Comparison of ENCODE assay signal across 8 cellular contexts in the genomic region with DNA sequence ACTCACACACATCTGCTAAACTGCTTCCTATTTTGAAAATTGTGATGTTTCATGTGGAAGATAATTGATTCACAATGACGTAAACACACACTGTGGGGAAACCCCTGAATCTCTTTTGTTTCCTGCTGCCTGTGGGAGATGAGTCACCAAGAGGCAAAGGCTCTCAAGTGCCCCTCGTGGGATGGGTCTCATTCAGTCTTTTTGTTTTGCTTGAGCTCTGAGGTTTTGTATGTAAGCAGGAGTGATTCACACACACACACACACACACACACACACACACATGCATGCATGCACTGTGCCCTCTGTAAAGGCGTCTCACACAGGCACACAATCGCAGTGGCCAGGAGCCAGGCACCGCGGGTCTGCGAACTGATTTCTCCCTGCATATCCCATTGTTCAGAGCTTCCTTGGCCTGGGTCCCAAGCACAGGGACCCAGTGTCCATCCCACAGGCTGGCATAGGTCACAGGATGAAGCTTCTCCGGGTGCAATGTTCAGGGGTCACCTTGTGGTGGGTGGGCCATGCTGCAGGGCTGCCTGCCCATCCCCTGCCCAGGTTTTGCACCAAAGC. TPM values are rescaled to one million over a fixed set of nuclear protein-coding genes. Genes with fewer than 3 reads are reported as not detected.
A peak's percentile ranks its signal among the peaks of the same experiment; 100 is the strongest.
DNase-seq lines count a peak whose midpoint lies in the region; ATAC-seq, FAIRE-seq and TF ChIP-seq lines count a peak whose summit lies in the region.

No MANE protein-coding gene starts in this region.

- H3K4me3 ChIP-seq in endothelial cell of umbilical vein (replicated peaks in 1 of 3; ENCODE audit: insufficient read depth in 1 of 3, low read depth in 1 of 3, low read length in 3 of 3): no peak overlapping the region
- no peak overlapping the region for H3K4me3 ChIP-seq in psoas muscle

- peak; percentile 87 for FAIRE-seq in endothelial cell of umbilical vein (lab: Jason Lieb, UNC)

- H3K4me2 ChIP-seq in endothelial cell of umbilical vein (ENCODE audit: insufficient read depth, low read length): no peak overlapping the region

- 44 to 50% (median 48%) methylated on average over 8 of the region's 8 CpGs for WGBS in psoas muscle, 3 donors

- dilution Hi-C loops in endothelial cell of umbilical vein (cut with MboI; ENCODE audit: extremely low pct_ligation_motif_present, low sequenced_read_pairs): no loop called here

- H3K9ac ChIP-seq in endothelial cell of umbilical vein (replicated peaks; ENCODE audit: extremely low read depth, insufficient read depth, low read length): no peak overlapping the region

- BruUV-seq in endothelial cell of umbilical vein (replicated peaks; lab: Mats Ljungman, UMichigan): no TSS peak

- H3K4me1 ChIP-seq in endothelial cell of umbilical vein (ENCODE audit: control insufficient read depth, extremely low read depth, insufficient read depth, low read length) (no peaks in the 10 kb centered on the region), psoas muscle (no peaks in the 10 kb centered on the region)

- peak overlapping the region; percentile 39 for H3K4me3 Mint-ChIP-seq in activated CD4-positive, alpha-beta memory T cell treated with anti-CD3 and anti-CD28 coated beads for 36 hours

- H2AFZ ChIP-seq in endothelial cell of umbilical vein (ENCODE audit: low read depth, low read length): no peak overlapping the region

- H3K36me3 ChIP-seq in endothelial cell of umbilical vein (ENCODE audit: control insufficient read depth in 2 of 2, extremely low read depth in 1 of 2, insufficient read depth in 2 of 2, low read length in 2 of 2) (no peaks in the 10 kb centered on the region), psoas muscle (ENCODE audit: insufficient read depth in 1 of 2, low read depth in 1 of 2) (no peaks in the 10 kb centered on the region)

- H3K9me3 ChIP-seq in endothelial cell of umbilical vein (replicated peaks; ENCODE audit: control insufficient read depth, insufficient read depth, low read length) (no peaks in the 10 kb centered on the region), psoas muscle (no peaks in the 10 kb centered on the region)

- DNase-seq in GM13977 (ENCODE audit: low spot score): peak; percentile 90
- peak; percentile 8 to 49 for DNase-seq in NCI-H1930 (lab: John Stamatoyannopoulos, UW)
- peak; percentile 83 for DNase-seq in activated CD4-positive, alpha-beta memory T cell treated with anti-CD3 and anti-CD28 coated beads for 36 hours
- peak; percentile 74 for DNase-seq in endothelial cell of umbilical vein (ENCODE audit: low read depth, low spot score)
- no peak for DNase-seq in sciatic nerve (ENCODE audit: low spot score)
- DNase-seq in NCI-H82 treated with DMSO at 0.1 percent for 48 hours (lab: John Stamatoyannopoulos, UW; ENCODE audit: unreplicated experiment): no peak
- DNase-seq in psoas muscle: no peak

- H3K27me3 ChIP-seq in endothelial cell of umbilical vein (ENCODE audit: control insufficient read depth in 2 of 2, insufficient read depth in 2 of 2, low read length in 2 of 2) (no peaks in the 10 kb centered on the region), psoas muscle (ENCODE audit: insufficient read depth in 3 of 3, low read length in 2 of 3) (peaks cover 0 to 2% (median 1%) of the 10 kb centered on the region in 3 donors)

- H3K9me3 Mint-ChIP-seq in activated CD4-positive, alpha-beta memory T cell treated with anti-CD3 and anti-CD28 coated beads for 36 hours: no peaks in the 10 kb centered on the region

- ATAC-seq in HG02610 (IDR thresholded peaks at IDR 0.05; ENCODE audit: unreplicated experiment) (peak; percentile 88), sciatic nerve (peak; percentile 25), psoas muscle (no peak)

- no peak overlapping the region for H3K27ac ChIP-seq in endothelial cell of umbilical vein (ENCODE audit: insufficient read depth, low read depth, low read length)
- no peak overlapping the region for H3K27ac ChIP-seq in psoas muscle

- H4K20me1 ChIP-seq in endothelial cell of umbilical vein (replicated peaks; ENCODE audit: control insufficient read depth, extremely low read depth, insufficient read depth, low read length): no peaks in the 10 kb centered on the region

- CTCF ChIA-PET in activated CD4-positive, alpha-beta memory T cell treated with anti-CD3 and anti-CD28 coated beads for 36 hours (lab: Charles Lee): interaction anchor here (0.7 to 3.0 kb wide), 5 partner anchors 26 to 645 kb away, joined by 3 to 31 read pairs (median 3); no protein-coding TSS in a partner anchor
- CTCF ChIA-PET in endothelial cell of umbilical vein (lab: Charles Lee): interaction anchor here (0.7 to 2.2 kb wide), 2 partner anchors 9 to 27 kb away, joined by 4 to 13 read pairs; no protein-coding TSS in a partner anchor

- H3K4me1 Mint-ChIP-seq in activated CD4-positive, alpha-beta memory T cell treated with anti-CD3 and anti-CD28 coated beads for 36 hours (ENCODE audit: low read depth): peaks cover 21% of the 10 kb centered on the region

- POLR2A ChIA-PET in activated CD4-positive, alpha-beta memory T cell treated with anti-CD3 and anti-CD28 coated beads for 36 hours (lab: Charles Lee): interaction anchor here (1.9 to 2.5 kb wide), 2 partner anchors 12 to 26 kb away, joined by 6 to 7 read pairs; a partner anchor contains a TSS
- POLR2A ChIA-PET in endothelial cell of umbilical vein (lab: Charles Lee): no interaction called here

- H3K27me3 Mint-ChIP-seq in activated CD4-positive, alpha-beta memory T cell treated with anti-CD3 and anti-CD28 coated beads for 36 hours: no peaks in the 10 kb centered on the region

- no peaks in the 10 kb centered on the region for H3K79me2 ChIP-seq in endothelial cell of umbilical vein (ENCODE audit: control insufficient read depth, insufficient read depth, low read length)

- no peak for TF ChIP-seq CTCF in GM13977 (IDR thresholded peaks at IDR 0.05; ENCODE audit: extremely low read depth, insufficient read depth, missing control alignments)
- TF ChIP-seq CTCF in endothelial cell of umbilical vein (IDR thresholded peaks at IDR 0.05; ENCODE audit: extremely low read depth in 1 of 2, insufficient read depth in 1 of 2, low read depth in 1 of 2, low read length in 2 of 2): no peak
- TF ChIP-seq CTCF in psoas muscle (IDR thresholded peaks at IDR 0.05): no peak

- H3K36me3 Mint-ChIP-seq in activated CD4-positive, alpha-beta memory T cell treated with anti-CD3 and anti-CD28 coated beads for 36 hours: no peaks in the 10 kb centered on the region

- H3K9me1 ChIP-seq in endothelial cell of umbilical vein (replicated peaks; ENCODE audit: control insufficient read depth, extremely low read depth, insufficient read depth, low read length): no peaks in the 10 kb centered on the region

- in situ Hi-C loops in GM13977 (cut with MboI; ENCODE audit: low pct_unique_long_range_greater_than_20kb, low sequenced_read_pairs, unreplicated experiment): no loop called here

- TF ChIP-seq POLR2A in endothelial cell of umbilical vein (IDR thresholded peaks at IDR 0.05; ENCODE audit: low read depth, low read length): no peak

- intact Hi-C loops in activated CD4-positive, alpha-beta memory T cell treated with anti-CD3 and anti-CD28 coated beads for 36 hours (cut with micrococcal nuclease): loop anchor here (1.0 to 10.0 kb wide), 5 partner anchors 26 to 670 kb away; a partner anchor contains a TSS
- intact Hi-C loops in endothelial cell of umbilical vein (cut with micrococcal nuclease): loop anchor here (2.0 kb wide), 1 partner anchor 26 kb away; no protein-coding TSS in a partner anchor
- intact Hi-C loops in sciatic nerve (cut with DNase I): no loop called here
- intact Hi-C loops in psoas muscle (cut with DNase I): no loop called here

- peak overlapping the region; percentile 90 for H3K27ac Mint-ChIP-seq in activated CD4-positive, alpha-beta memory T cell treated with anti-CD3 and anti-CD28 coated beads for 36 hours

TF ChIP-seq in endothelial cell of umbilical vein, 7 proteins besides CTCF, POLR2A, EP300 and RAD21:
- TF ChIP-seq EZH2 (IDR thresholded peaks at IDR 0.05; ENCODE audit: borderline replicate concordance, low read depth, low read length, severe bottlenecking) (no peak), JUN (IDR thresholded peaks at IDR 0.05; ENCODE audit: borderline replicate concordance, insufficient read depth, insufficient read length, low read depth) (peak; percentile 81), GATA2 (IDR thresholded peaks at IDR 0.05; ENCODE audit: insufficient read depth, insufficient read length, low read depth, low read length) (no peak), POLR2AphosphoS5 (IDR thresholded peaks at IDR 0.05; ENCODE audit: insufficient read depth, low read depth, low read length) (no peak), FOS (IDR thresholded peaks at IDR 0.05; ENCODE audit: borderline replicate concordance, insufficient read depth, low read length) (peak; percentile 88), MYC (IDR thresholded peaks at IDR 0.05; ENCODE audit: low read depth, low read length) (no peak)
- TF ChIP-seq, protein P1, sequence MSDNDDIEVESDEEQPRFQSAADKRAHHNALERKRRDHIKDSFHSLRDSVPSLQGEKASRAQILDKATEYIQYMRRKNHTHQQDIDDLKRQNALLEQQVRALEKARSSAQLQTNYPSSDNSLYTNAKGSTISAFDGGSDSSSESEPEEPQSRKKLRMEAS (IDR thresholded peaks at IDR 0.05; ENCODE audit: insufficient read depth, insufficient read length): no peak

RNA-seq across cellular contexts. Expression of a gene that starts 12.1 kb away (rescaled TPM):
- under 1 TPM; 0.52 to 0.58 TPM for total RNA-seq in activated CD4-positive, alpha-beta memory T cell treated with anti-CD3 and anti-CD28 coated beads for 36 hours
- not detected in 2 replicates for total RNA-seq in endothelial cell of umbilical vein
- polyA plus RNA-seq in endothelial cell of umbilical vein: 0.03 TPM in 1 of 2 replicates, not detected in the other
- polyA plus RNA-seq in endothelial cell of umbilical vein (2011; cell fraction: cytosol; rRNA removed): 0.03 and 0.13 TPM in 2 replicates
- 0.43 and 0.45 TPM in 2 replicates for polyA plus RNA-seq in endothelial cell of umbilical vein (2011; cell fraction: nucleus; rRNA removed)
- 0.29 TPM in 1 of 2 replicates, not detected in the other for polyA plus RNA-seq in endothelial cell of umbilical vein (2012)
- polyA minus RNA-seq in endothelial cell of umbilical vein: not detected in 2 replicates
- polyA minus RNA-seq in endothelial cell of umbilical vein (2011; cell fraction: cytosol; rRNA and poly(A)+ RNA removed): 13.7 TPM
- polyA minus RNA-seq in endothelial cell of umbilical vein (2011; cell fraction: nucleus; rRNA and poly(A)+ RNA removed): not detected in 2 replicates
- total RNA-seq in sciatic nerve: 12.1 TPM
- 1 to 10 TPM; 2.6 to 6.9 (median 3.9) TPM for total RNA-seq in psoas muscle
- polyA plus RNA-seq in psoas muscle: 1 to 10 TPM in 2 of 3 donors, under 1 TPM in 1; 0.63 to 4.7 (median 3.7) TPM

Comparison
In these comparisons a context has a peak if more than half of its experiments do, and no peak if none do; other contexts are left out.
1. DNase-seq: peak in GM13977 (single experiment), NCI-H1930 (2 of 2), activated CD4-positive, alpha-beta memory T cell treated with anti-CD3 and anti-CD28 coated beads for 36 hours (single experiment) and endothelial cell of umbilical vein (single experiment); none in sciatic nerve (single experiment), NCI-H82 treated with DMSO at 0.1 percent for 48 hours (single experiment) and psoas muscle (0 of 2).
2. ATAC-seq: peak in HG02610 (single experiment) and sciatic nerve (single experiment); none in psoas muscle (0 of 4).
3. intact Hi-C loops: an anchor here in activated CD4-positive, alpha-beta memory T cell treated with anti-CD3 and anti-CD28 coated beads for 36 hours (1.0 to 10.0 kb wide) and endothelial cell of umbilical vein (2.0 kb wide); none called in sciatic nerve and psoas muscle.